In the genomic region with DNA sequence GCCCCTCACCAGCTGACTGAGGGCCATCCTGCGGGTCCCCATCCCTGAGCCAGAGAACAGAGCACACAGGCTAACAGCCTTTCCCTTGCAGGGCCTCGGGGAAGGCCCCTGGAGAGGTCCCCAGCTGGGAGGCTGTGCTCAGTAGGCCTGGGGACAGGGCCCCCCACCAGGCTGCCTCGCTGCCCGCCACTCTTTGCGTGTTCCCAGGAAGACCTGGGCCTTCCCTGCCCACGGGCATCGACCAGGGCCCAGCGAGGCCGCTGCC, we compare ENCODE assay signal across 1 cellular context.
TF ChIP-seq lines count a peak whose summit lies in the region.

No MANE protein-coding gene starts in this region.

TF ChIP-seq in HEK293, 187 proteins besides CTCF, POLR2A, EP300 and RAD21 (continued from another document and continues in another):
- TF ChIP-seq, protein P1, sequence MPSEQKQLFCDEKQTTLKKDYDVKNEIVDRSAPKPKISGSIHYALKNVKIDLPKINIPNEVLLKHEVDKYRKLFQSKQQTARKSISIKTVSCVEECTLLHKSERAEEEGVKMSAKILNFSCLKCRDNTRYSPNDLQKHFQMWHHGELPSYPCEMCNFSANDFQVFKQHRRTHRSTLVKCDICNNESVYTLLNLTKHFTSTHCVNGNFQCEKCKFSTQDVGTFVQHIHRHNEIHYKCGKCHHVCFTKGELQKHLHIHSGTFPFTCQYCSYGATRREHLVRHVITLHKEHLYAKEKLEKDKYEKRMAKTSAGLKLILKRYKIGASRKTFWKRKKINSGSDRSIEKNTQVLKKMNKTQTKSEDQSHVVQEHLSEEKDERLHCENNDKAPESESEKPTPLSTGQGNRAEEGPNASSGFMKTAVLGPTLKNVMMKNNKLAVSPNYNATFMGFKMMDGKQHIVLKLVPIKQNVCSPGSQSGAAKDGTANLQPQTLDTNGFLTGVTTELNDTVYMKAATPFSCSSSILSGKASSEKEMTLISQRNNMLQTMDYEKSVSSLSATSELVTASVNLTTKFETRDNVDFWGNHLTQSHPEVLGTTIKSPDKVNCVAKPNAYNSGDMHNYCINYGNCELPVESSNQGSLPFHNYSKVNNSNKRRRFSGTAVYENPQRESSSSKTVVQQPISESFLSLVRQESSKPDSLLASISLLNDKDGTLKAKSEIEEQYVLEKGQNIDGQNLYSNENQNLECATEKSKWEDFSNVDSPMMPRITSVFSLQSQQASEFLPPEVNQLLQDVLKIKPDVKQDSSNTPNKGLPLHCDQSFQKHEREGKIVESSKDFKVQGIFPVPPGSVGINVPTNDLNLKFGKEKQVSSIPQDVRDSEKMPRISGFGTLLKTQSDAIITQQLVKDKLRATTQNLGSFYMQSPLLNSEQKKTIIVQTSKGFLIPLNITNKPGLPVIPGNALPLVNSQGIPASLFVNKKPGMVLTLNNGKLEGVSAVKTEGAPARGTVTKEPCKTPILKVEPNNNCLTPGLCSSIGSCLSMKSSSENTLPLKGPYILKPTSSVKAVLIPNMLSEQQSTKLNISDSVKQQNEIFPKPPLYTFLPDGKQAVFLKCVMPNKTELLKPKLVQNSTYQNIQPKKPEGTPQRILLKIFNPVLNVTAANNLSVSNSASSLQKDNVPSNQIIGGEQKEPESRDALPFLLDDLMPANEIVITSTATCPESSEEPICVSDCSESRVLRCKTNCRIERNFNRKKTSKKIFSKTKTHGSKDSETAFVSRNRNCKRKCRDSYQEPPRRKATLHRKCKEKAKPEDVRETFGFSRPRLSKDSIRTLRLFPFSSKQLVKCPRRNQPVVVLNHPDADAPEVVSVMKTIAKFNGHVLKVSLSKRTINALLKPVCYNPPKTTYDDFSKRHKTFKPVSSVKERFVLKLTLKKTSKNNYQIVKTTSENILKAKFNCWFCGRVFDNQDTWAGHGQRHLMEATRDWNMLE (tag by site-specific recombination; conservative IDR thresholded peaks at IDR 0.05; ENCODE audit: low read depth) = no peak
- TF ChIP-seq ZNF416 (tag by site-specific recombination; IDR thresholded peaks at IDR 0.05) = no peak
- TF ChIP-seq, protein P2, sequence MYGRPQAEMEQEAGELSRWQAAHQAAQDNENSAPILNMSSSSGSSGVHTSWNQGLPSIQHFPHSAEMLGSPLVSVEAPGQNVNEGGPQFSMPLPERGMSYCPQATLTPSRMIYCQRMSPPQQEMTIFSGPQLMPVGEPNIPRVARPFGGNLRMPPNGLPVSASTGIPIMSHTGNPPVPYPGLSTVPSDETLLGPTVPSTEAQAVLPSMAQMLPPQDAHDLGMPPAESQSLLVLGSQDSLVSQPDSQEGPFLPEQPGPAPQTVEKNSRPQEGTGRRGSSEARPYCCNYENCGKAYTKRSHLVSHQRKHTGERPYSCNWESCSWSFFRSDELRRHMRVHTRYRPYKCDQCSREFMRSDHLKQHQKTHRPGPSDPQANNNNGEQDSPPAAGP (tag by site-specific recombination; IDR thresholded peaks at IDR 0.05) = no peak
- TF ChIP-seq, protein P3, sequence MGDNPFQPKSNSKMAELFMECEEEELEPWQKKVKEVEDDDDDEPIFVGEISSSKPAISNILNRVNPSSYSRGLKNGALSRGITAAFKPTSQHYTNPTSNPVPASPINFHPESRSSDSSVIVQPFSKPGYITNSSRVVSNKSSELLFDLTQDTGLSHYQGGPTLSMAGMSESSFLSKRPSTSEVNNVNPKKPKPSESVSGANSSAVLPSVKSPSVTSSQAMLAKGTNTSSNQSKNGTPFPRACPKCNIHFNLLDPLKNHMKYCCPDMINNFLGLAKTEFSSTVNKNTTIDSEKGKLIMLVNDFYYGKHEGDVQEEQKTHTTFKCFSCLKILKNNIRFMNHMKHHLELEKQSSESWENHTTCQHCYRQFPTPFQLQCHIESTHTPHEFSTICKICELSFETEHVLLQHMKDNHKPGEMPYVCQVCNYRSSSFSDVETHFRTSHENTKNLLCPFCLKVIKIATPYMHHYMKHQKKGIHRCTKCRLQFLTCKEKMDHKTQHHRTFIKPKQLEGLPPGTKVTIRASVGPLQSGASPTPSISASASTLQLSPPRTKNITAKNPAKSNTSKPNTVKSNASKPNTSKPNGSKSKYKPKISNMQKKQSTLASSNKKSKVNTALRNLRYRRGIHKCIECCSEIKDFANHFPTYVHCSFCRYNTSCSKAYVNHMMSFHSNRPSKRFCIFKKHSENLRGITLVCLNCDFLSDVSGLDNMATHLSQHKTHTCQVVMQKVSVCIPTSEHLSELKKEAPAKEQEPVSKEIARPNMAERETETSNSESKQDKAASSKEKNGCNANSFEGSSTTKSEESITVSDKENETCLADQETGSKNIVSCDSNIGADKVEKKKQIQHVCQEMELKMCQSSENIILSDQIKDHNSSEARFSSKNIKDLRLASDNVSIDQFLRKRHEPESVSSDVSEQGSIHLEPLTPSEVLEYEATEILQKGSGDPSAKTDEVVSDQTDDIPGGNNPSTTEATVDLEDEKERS (tag by site-specific recombination; IDR thresholded peaks at IDR 0.05) = no peak
- no peak for TF ChIP-seq ZNF114 (tag by site-specific recombination; IDR thresholded peaks at IDR 0.05)
- no peak for TF ChIP-seq ZNF747 (tag by site-specific recombination; IDR thresholded peaks at IDR 0.05)
- TF ChIP-seq ZNF768 (tag by site-specific recombination; IDR thresholded peaks at IDR 0.05) = no peak
- TF ChIP-seq ZNF654 (tag by site-specific recombination; IDR thresholded peaks at IDR 0.05; ENCODE audit: low read depth) = no peak
- TF ChIP-seq, protein P4, sequence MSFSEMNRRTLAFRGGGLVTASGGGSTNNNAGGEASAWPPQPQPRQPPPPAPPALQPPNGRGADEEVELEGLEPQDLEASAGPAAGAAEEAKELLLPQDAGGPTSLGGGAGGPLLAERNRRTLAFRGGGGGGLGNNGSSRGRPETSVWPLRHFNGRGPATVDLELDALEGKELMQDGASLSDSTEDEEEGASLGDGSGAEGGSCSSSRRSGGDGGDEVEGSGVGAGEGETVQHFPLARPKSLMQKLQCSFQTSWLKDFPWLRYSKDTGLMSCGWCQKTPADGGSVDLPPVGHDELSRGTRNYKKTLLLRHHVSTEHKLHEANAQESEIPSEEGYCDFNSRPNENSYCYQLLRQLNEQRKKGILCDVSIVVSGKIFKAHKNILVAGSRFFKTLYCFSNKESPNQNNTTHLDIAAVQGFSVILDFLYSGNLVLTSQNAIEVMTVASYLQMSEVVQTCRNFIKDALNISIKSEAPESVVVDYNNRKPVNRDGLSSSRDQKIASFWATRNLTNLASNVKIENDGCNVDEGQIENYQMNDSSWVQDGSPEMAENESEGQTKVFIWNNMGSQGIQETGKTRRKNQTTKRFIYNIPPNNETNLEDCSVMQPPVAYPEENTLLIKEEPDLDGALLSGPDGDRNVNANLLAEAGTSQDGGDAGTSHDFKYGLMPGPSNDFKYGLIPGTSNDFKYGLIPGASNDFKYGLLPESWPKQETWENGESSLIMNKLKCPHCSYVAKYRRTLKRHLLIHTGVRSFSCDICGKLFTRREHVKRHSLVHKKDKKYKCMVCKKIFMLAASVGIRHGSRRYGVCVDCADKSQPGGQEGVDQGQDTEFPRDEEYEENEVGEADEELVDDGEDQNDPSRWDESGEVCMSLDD (tag by site-specific recombination; IDR thresholded peaks at IDR 0.05) = no peak
- TF ChIP-seq ZEB2 (tag by site-specific recombination; IDR thresholded peaks at IDR 0.05) = no peak
- no peak for TF ChIP-seq TRIM28 (IDR thresholded peaks at IDR 0.05; ENCODE audit: borderline replicate concordance, low read length)
- TF ChIP-seq ZFP69B (tag by site-specific recombination; IDR thresholded peaks at IDR 0.05) = no peak
- TF ChIP-seq SP3 (tag by site-specific recombination; IDR thresholded peaks at IDR 0.05) = no peak
- TF ChIP-seq ZIC2 (tag by site-specific recombination; IDR thresholded peaks at IDR 0.05) = peak; percentile 95
- TF ChIP-seq, protein P5, sequence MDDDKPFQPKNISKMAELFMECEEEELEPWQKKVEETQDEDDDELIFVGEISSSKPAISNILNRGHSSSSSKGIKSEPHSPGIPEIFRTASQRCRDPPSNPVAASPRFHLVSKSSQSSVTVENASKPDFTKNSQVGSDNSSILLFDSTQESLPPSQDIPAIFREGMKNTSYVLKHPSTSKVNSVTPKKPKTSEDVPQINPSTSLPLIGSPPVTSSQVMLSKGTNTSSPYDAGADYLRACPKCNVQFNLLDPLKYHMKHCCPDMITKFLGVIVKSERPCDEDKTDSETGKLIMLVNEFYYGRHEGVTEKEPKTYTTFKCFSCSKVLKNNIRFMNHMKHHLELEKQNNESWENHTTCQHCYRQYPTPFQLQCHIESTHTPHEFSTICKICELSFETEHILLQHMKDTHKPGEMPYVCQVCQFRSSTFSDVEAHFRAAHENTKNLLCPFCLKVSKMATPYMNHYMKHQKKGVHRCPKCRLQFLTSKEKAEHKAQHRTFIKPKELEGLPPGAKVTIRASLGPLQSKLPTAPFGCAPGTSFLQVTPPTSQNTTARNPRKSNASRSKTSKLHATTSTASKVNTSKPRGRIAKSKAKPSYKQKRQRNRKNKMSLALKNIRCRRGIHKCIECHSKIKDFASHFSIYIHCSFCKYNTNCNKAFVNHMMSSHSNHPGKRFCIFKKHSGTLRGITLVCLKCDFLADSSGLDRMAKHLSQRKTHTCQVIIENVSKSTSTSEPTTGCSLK (tag by site-specific recombination; IDR thresholded peaks at IDR 0.05) = no peak
- TF ChIP-seq GLIS1 (tag by site-specific recombination; IDR thresholded peaks at IDR 0.05) = peak; percentile 99
- no peak for TF ChIP-seq ZNF10 (tag by site-specific recombination; IDR thresholded peaks at IDR 0.05)
- TF ChIP-seq OVOL3 (tag by site-specific recombination; IDR thresholded peaks at IDR 0.05) = no peak
- TF ChIP-seq KLF9 (tag by site-specific recombination; IDR thresholded peaks at IDR 0.05; ENCODE audit: low read depth) = no peak
- TF ChIP-seq ZNF174 (tag by site-specific recombination; IDR thresholded peaks at IDR 0.05) = no peak
- no peak for TF ChIP-seq ZNF133 (tag by site-specific recombination; IDR thresholded peaks at IDR 0.05)
- TF ChIP-seq ZNF302 (tag by site-specific recombination; IDR thresholded peaks at IDR 0.05; ENCODE audit: low read depth) = no peak
- TF ChIP-seq, protein P6, sequence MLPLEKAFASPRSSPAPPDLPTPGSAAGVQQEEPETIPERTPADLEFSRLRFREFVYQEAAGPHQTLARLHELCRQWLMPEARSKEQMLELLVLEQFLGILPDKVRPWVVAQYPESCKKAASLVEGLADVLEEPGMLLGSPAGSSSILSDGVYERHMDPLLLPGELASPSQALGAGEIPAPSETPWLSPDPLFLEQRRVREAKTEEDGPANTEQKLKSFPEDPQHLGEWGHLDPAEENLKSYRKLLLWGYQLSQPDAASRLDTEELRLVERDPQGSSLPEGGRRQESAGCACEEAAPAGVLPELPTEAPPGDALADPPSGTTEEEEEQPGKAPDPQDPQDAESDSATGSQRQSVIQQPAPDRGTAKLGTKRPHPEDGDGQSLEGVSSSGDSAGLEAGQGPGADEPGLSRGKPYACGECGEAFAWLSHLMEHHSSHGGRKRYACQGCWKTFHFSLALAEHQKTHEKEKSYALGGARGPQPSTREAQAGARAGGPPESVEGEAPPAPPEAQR (tag by site-specific recombination; IDR thresholded peaks at IDR 0.05) = no peak
- TF ChIP-seq ZNF558 (tag by site-specific recombination; IDR thresholded peaks at IDR 0.05) = no peak
- TF ChIP-seq ZNF621 (tag by site-specific recombination; IDR thresholded peaks at IDR 0.05) = no peak
- no peak for TF ChIP-seq ZNF391 (tag by site-specific recombination; IDR thresholded peaks at IDR 0.05; ENCODE audit: borderline replicate concordance, low read depth)
- TF ChIP-seq ZBTB8A (tag by site-specific recombination; IDR thresholded peaks at IDR 0.05) = no peak
- TF ChIP-seq HOXD13 (CRISPR knock-in tag; IDR thresholded peaks at IDR 0.05; ENCODE audit: borderline replicate concordance) = no peak
- TF ChIP-seq TCF7L2 (IDR thresholded peaks at IDR 0.05; ENCODE audit: borderline replicate concordance, low read depth, low read length) = no peak
- no peak for TF ChIP-seq SETDB1 (IDR thresholded peaks at IDR 0.05; ENCODE audit: insufficient read length, low read length)
- TF ChIP-seq ZNF2 (tag by site-specific recombination; IDR thresholded peaks at IDR 0.05) = peak; percentile 23; the same call in 1 of the 2 replicates
- TF ChIP-seq HOXA7 (CRISPR knock-in tag; IDR thresholded peaks at IDR 0.05; ENCODE audit: borderline replicate concordance) = no peak
- TF ChIP-seq, protein P7, sequence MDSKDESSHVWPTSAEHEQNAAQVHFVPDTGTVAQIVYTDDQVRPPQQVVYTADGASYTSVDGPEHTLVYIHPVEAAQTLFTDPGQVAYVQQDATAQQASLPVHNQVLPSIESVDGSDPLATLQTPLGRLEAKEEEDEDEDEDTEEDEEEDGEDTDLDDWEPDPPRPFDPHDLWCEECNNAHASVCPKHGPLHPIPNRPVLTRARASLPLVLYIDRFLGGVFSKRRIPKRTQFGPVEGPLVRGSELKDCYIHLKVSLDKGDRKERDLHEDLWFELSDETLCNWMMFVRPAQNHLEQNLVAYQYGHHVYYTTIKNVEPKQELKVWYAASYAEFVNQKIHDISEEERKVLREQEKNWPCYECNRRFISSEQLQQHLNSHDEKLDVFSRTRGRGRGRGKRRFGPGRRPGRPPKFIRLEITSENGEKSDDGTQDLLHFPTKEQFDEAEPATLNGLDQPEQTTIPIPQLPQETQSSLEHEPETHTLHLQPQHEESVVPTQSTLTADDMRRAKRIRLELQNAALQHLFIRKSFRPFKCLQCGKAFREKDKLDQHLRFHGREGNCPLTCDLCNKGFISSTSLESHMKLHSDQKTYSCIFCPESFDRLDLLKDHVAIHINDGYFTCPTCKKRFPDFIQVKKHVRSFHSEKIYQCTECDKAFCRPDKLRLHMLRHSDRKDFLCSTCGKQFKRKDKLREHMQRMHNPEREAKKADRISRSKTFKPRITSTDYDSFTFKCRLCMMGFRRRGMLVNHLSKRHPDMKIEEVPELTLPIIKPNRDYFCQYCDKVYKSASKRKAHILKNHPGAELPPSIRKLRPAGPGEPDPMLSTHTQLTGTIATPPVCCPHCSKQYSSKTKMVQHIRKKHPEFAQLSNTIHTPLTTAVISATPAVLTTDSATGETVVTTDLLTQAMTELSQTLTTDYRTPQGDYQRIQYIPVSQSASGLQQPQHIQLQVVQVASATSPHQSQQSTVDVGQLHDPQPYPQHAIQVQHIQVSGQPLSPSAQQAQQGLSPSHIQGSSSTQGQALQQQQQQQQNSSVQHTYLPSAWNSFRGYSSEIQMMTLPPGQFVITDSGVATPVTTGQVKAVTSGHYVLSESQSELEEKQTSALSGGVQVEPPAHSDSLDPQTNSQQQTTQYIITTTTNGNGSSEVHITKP (tag by site-specific recombination; IDR thresholded peaks at IDR 0.05) = no peak
- TF ChIP-seq, protein P8, sequence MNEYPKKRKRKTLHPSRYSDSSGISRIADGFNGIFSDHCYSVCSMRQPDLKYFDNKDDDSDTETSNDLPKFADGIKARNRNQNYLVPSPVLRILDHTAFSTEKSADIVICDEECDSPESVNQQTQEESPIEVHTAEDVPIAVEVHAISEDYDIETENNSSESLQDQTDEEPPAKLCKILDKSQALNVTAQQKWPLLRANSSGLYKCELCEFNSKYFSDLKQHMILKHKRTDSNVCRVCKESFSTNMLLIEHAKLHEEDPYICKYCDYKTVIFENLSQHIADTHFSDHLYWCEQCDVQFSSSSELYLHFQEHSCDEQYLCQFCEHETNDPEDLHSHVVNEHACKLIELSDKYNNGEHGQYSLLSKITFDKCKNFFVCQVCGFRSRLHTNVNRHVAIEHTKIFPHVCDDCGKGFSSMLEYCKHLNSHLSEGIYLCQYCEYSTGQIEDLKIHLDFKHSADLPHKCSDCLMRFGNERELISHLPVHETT (tag by site-specific recombination; IDR thresholded peaks at IDR 0.05) = no peak
- peak; percentile 41; the same call in 1 of the 2 replicates for TF ChIP-seq ZBTB20 (tag by site-specific recombination; IDR thresholded peaks at IDR 0.05)
- TF ChIP-seq ZNF335 (tag by site-specific recombination; conservative IDR thresholded peaks at IDR 0.05) = peak; percentile 98
- no peak for TF ChIP-seq ZNF155 (tag by site-specific recombination; IDR thresholded peaks at IDR 0.05)
- TF ChIP-seq ZNF140 (tag by site-specific recombination; IDR thresholded peaks at IDR 0.05) = no peak
- TF ChIP-seq ZNF600 (tag by site-specific recombination; IDR thresholded peaks at IDR 0.05) = no peak
- TF ChIP-seq ZNF585B (tag by site-specific recombination; IDR thresholded peaks at IDR 0.05) = no peak
- peak; percentile 84 for TF ChIP-seq GLIS2 (tag by site-specific recombination; IDR thresholded peaks at IDR 0.05)
- TF ChIP-seq ZNF707 (tag by site-specific recombination; IDR thresholded peaks at IDR 0.05) = no peak
